ENCODE assay signal across 9 cellular contexts in genomic region chr7:7944619-7945282, GRCh38. TPM values are rescaled to one million over a fixed set of nuclear protein-coding genes. Genes with fewer than 3 reads are reported as not detected.
A peak's percentile ranks its signal among the peaks of the same experiment; 100 is the strongest.
DNase-seq lines count a peak whose midpoint lies in the region; ATAC-seq, FAIRE-seq and TF ChIP-seq lines count a peak whose summit lies in the region.
"Had no signal": no experiment of that assay in that cellular context is flagged by ENCODE, and none has a peak within 500 bp of the region (broad histone marks: within the 10 kb centered on the region; RNA-seq: fewer than 3 reads in every experiment).

No MANE protein-coding gene starts in this region.

- H3K4me3 Mint-ChIP-seq in type B pancreatic cell = no peak overlapping the region

- H3K27ac Mint-ChIP-seq in type B pancreatic cell = no peak overlapping the region

- peak; percentile 90 for ATAC-seq in HG03066 (IDR thresholded peaks at IDR 0.05; ENCODE audit: low read depth, unreplicated experiment)
- ATAC-seq in activated CD4-positive, CD25-positive, alpha-beta regulatory T cell treated with anti-CD3 and anti-CD28 coated beads, Interleukin-2, amount 50 U/mL, for 24 hours = peak; percentile 91 to 98

- no peaks in the 10 kb centered on the region for H3K4me1 ChIP-seq in transverse colon
- no peaks in the 10 kb centered on the region for H3K4me1 ChIP-seq in mesenchymal stem cell (ENCODE audit: control insufficient read depth, insufficient read depth, low read depth, low read length)

- no peaks in the 10 kb centered on the region for H3K79me1 ChIP-seq in mesenchymal stem cell (replicated peaks; ENCODE audit: low read length, poor library complexity, severe bottlenecking)

- H3K23ac ChIP-seq in mesenchymal stem cell (ENCODE audit: low read length in 2 of 2) = no peak overlapping the region

- 66% methylated on average over 7 of the region's 7 CpGs; no CpG with 5 or more reads in 1 of the 2 donors for WGBS in transverse colon (ENCODE audit: low coverage in 1 of 2), 2 donors
- 84% methylated on average over 7 of the region's 7 CpGs for WGBS in mesenchymal stem cell

- H2BK15ac ChIP-seq in mesenchymal stem cell (ENCODE audit: low read depth, poor library complexity, severe bottlenecking) = no peak overlapping the region

- intact Hi-C loops in transverse colon (cut with DNase I; ENCODE audit: low total_unique reads) = no loop called here

- H3K9ac ChIP-seq in mesenchymal stem cell (ENCODE audit: low read length) = no peak overlapping the region

- H3K4me1 Mint-ChIP-seq in type B pancreatic cell (ENCODE audit: unreplicated experiment) = no peaks in the 10 kb centered on the region

- no peak overlapping the region for H2AFZ ChIP-seq in mesenchymal stem cell (ENCODE audit: low read depth, low read length)

- no peak for TF ChIP-seq EP300 in transverse colon (IDR thresholded peaks at IDR 0.05; ENCODE audit: low read depth)

- no peak overlapping the region for H4K91ac ChIP-seq in mesenchymal stem cell (ENCODE audit: low read length)

- H2BK5ac ChIP-seq in mesenchymal stem cell (ENCODE audit: low read depth, low read length, poor library complexity, severe bottlenecking) = no peak overlapping the region

- no peak overlapping the region for H3K4ac ChIP-seq in mesenchymal stem cell (ENCODE audit: low read depth in 1 of 2, low read length in 2 of 2)

- H3K14ac ChIP-seq in mesenchymal stem cell (ENCODE audit: low read length in 2 of 2) = no peak overlapping the region

- no peak overlapping the region for H2AK5ac ChIP-seq in mesenchymal stem cell (ENCODE audit: low read length, severe bottlenecking)

- H3K9me3 ChIP-seq in transverse colon (no peaks in the 10 kb centered on the region), mesenchymal stem cell (ENCODE audit: control insufficient read depth, low read length) (no peaks in the 10 kb centered on the region)

- H3K36me3 Mint-ChIP-seq in type B pancreatic cell = no peaks in the 10 kb centered on the region

- TF ChIP-seq POLR2A in transverse colon (IDR thresholded peaks at IDR 0.05) = no peak

- H3K27me3 ChIP-seq in transverse colon (no peaks in the 10 kb centered on the region), mesenchymal stem cell (ENCODE audit: control insufficient read depth in 1 of 2, insufficient read depth in 1 of 2, low read length in 2 of 2) (no peaks in the 10 kb centered on the region)

- no peak overlapping the region for H3K18ac ChIP-seq in mesenchymal stem cell (ENCODE audit: low read depth in 1 of 2, low read length in 2 of 2)

- no peaks in the 10 kb centered on the region for H3K9me3 Mint-ChIP-seq in type B pancreatic cell

- no peak overlapping the region for H3K4me2 ChIP-seq in mesenchymal stem cell (ENCODE audit: low read length, poor library complexity, severe bottlenecking)

- DNase-seq in GM19239 (ENCODE audit: insufficient read length, low spot score) = peak; percentile 60
- DNase-seq in germinal center (ENCODE audit: low spot score) = peak; percentile 74
- DNase-seq in transverse colon = peak; percentile 69
- DNase-seq in mesenchymal stem cell = no peak
- no peak for DNase-seq in type B pancreatic cell (ENCODE audit: extremely low spot score, unreplicated experiment)
- DNase-seq in DMS79 treated with DMSO at 0.1 percent for 48 hours (lab: John Stamatoyannopoulos, UW) = no peak

- H3K4me3 ChIP-seq in transverse colon (no peak overlapping the region), mesenchymal stem cell (ENCODE audit: insufficient read depth in 1 of 2, low read depth in 1 of 2, low read length in 2 of 2) (no peak overlapping the region)
- H3K4me3 ChIP-seq: SK-N-MC had no signal

- H3K36me3 ChIP-seq in transverse colon (no peaks in the 10 kb centered on the region), mesenchymal stem cell (ENCODE audit: control insufficient read depth in 1 of 2, insufficient read depth in 2 of 2, low read depth in 1 of 2, low read length in 2 of 2) (no peaks in the 10 kb centered on the region)

- in situ Hi-C loops in transverse colon (cut with MboI; ENCODE audit: low pct_ligation_motif_present in 1 of 4, low pct_unique_long_range_greater_than_20kb in 1 of 4, low sequenced_read_pairs in 3 of 4) = no loop called here

- H4K8ac ChIP-seq in mesenchymal stem cell (ENCODE audit: low read length) = no peak overlapping the region

- H2BK120ac ChIP-seq in mesenchymal stem cell (ENCODE audit: low read depth, low read length) = no peak overlapping the region

- H2BK12ac ChIP-seq in mesenchymal stem cell (ENCODE audit: low read length in 2 of 2) = peak overlapping the region in 1 of 2 experiments; percentile 34

- peak; percentile 100 for FAIRE-seq in GM19239 (lab: Jason Lieb, UNC)

- H3K27ac ChIP-seq in transverse colon = peak overlapping the region; percentile 8 to 44 (median 40)
- no peak overlapping the region for H3K27ac ChIP-seq in mesenchymal stem cell (ENCODE audit: low read length, poor library complexity, severe bottlenecking)
- H3K27ac ChIP-seq: SK-N-MC had no signal

- TF ChIP-seq CTCF in transverse colon (IDR thresholded peaks at IDR 0.05) (no peak), type B pancreatic cell (conservative IDR thresholded peaks at IDR 0.05) (no peak)

- no peaks in the 10 kb centered on the region for H3K27me3 Mint-ChIP-seq in type B pancreatic cell

RNA-seq across cellular contexts. Expression of gene GLCCI1, which starts 23.8 kb away (rescaled TPM):
- total RNA-seq in transverse colon = 10 to 100 TPM in 2 of 4 donors, 1 to 10 TPM in 2; 1.9 to 15.7 (median 11.8) TPM
- 13.5 TPM for polyA plus RNA-seq in mesenchymal stem cell (2013, experiment 1 of 2)
- 15.6 TPM for polyA plus RNA-seq in mesenchymal stem cell (2013, experiment 2 of 2)
- total RNA-seq in type B pancreatic cell (ENCODE audit: low replicate concordance) = 11.9 and 25.0 TPM in 2 replicates

Comparison
In these comparisons a context has a peak if more than half of its experiments do, and no peak if none do; other contexts are left out.
1. DNase-seq: peak in GM19239 (single experiment), germinal center (single experiment) and transverse colon (single experiment); none in mesenchymal stem cell (single experiment), type B pancreatic cell (single experiment) and DMS79 treated with DMSO at 0.1 percent for 48 hours (single experiment).